Comparison of ENCODE assay signal across 18 cellular contexts in the genomic region with DNA sequence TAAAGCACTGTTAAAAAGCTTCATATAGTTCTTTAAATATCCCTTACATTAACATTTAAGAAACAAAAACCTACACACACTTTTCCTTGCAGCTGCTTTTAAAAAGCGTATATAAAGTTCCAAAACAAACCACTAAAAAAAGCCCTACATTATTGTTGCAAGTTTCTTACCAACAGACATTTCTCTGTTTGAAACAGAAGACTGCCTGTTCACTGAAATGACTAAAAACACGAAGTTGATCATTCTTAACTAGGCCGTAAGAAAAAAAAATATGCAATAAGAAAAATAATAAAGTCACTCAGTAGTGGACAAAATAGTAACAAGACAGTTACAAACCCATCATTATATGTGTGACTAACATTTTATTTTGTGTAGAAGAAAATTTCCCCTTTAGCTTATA.
"Had no signal": no experiment of that assay in that cellular context is flagged by ENCODE, and none has a peak within 500 bp of the region (broad histone marks: within the 10 kb centered on the region; RNA-seq: fewer than 3 reads in every experiment).

No MANE protein-coding gene starts in this region.

- H3K9me3 Mint-ChIP-seq: effector memory CD8-positive, alpha-beta T cell; mesothelial cell of epicardium had no signal

- H3K27me3 Mint-ChIP-seq: effector memory CD8-positive, alpha-beta T cell; naive thymus-derived CD4-positive, alpha-beta T cell had no signal

- H3K4me3 ChIP-seq: coronary artery, gastroesophageal sphincter, hepatocyte, psoas muscle, sigmoid colon, thoracic aorta had no signal

- H3K4me1 ChIP-seq: sigmoid colon had no signal

- H3K27me3 ChIP-seq: gastroesophageal sphincter, hepatocyte, sigmoid colon had no signal

- ATAC-seq: gastroesophageal sphincter; naive thymus-derived CD4-positive, alpha-beta T cell; psoas muscle; stimulated activated naive CD8-positive, alpha-beta T cell treated with anti-CD3 and anti-CD28 coated beads, Interleukin-15, Interleukin-2, amounts not matched to agents 100 U/mL and 50 U/mL, for 24 hours had no signal

- DNase-seq: activated CD4-positive, alpha-beta T cell treated with anti-CD3 and anti-CD28 coated beads, Interleukin-2, amount 50 U/mL, for 48 hours; activated CD4-positive, CD25-positive, alpha-beta regulatory T cell treated with anti-CD3 and anti-CD28 coated beads, Interleukin-2, amount 50 U/mL, for 72 hours; activated naive CD4-positive, alpha-beta T cell treated with Interleukin-2 at 50 U/mL for 16 hours; effector memory CD8-positive, alpha-beta T cell; kidney; naive thymus-derived CD4-positive, alpha-beta T cell; nucleus accumbens; psoas muscle; sigmoid colon; stimulated activated CD4-positive, alpha-beta T cell treated with anti-CD3 and anti-CD28 coated beads, Interleukin-12 subunit alpha, Interleukin-12 subunit beta, amount 100 ng/mL, for 4 hours; stimulated activated naive CD8-positive, alpha-beta T cell treated with anti-CD3 and anti-CD28 coated beads, Interleukin-15, Interleukin-2, amounts not matched to agents 100 U/mL and 50 U/mL, for 24 hours; SW 1271 had no signal

- H3K36me3 ChIP-seq: gastroesophageal sphincter, sigmoid colon, thoracic aorta had no signal

- H3K4me2 ChIP-seq: hepatocyte had no signal

- H3K9me3 ChIP-seq: gastroesophageal sphincter, psoas muscle, sigmoid colon, thoracic aorta had no signal

- H3K27ac Mint-ChIP-seq: mesothelial cell of epicardium had no signal

- H3K4me3 Mint-ChIP-seq: mesothelial cell of epicardium; naive thymus-derived CD4-positive, alpha-beta T cell had no signal

- H2AFZ ChIP-seq: hepatocyte had no signal

- H3K27ac ChIP-seq: coronary artery, epithelial cell of prostate, gastroesophageal sphincter, hepatocyte, psoas muscle, sigmoid colon, thoracic aorta had no signal
